ENCODE assay signal across 9 cellular contexts in the genomic region with DNA sequence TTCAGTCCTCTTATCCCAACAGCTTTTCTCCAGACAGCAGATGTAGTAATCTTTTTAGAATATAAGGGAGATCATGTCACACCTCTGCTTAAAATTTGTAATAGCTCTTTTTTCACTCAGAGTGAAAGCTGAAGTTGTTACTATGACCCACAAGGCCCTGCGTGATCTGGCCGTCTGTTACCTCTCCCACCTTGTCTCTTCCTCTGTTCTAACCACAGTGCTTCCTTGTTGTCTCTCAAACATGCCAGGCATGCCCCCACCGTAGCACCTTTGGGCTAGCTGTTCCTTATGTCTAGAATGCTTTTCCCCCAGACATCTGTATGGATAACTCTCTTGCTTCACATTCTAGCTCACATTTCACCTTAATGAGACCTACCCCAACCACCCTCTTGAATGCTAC. TPM values are rescaled to one million over a fixed set of nuclear protein-coding genes. Genes with fewer than 3 reads are reported as not detected.
A peak's percentile ranks its signal among the peaks of the same experiment; 100 is the strongest.
DNase-seq lines count a peak whose midpoint lies in the region; ATAC-seq and TF ChIP-seq lines count a peak whose summit lies in the region.
"Had no signal": no experiment of that assay in that cellular context is flagged by ENCODE, and none has a peak within 500 bp of the region (broad histone marks: within the 10 kb centered on the region; RNA-seq: fewer than 3 reads in every experiment).

No MANE protein-coding gene starts in this region.

- peak overlapping the region; percentile 56 for H3K4me3 Mint-ChIP-seq in activated B cell treated with CpG ODN at 0.5 μM for 24 hours
- H3K4me3 Mint-ChIP-seq in naive thymus-derived CD4-positive, alpha-beta T cell, result peak overlapping the region; percentile 71 to 87 (median 82)

- H3K27ac Mint-ChIP-seq in activated B cell treated with CpG ODN at 0.5 μM for 24 hours, result peak overlapping the region; percentile 80
- peak overlapping the region; percentile 84 to 97 (median 93) for H3K27ac Mint-ChIP-seq in naive thymus-derived CD4-positive, alpha-beta T cell

- H3K36me3 Mint-ChIP-seq in activated B cell treated with CpG ODN at 0.5 μM for 24 hours (ENCODE audit: low read depth), result peaks cover 53% of the 10 kb centered on the region
- H3K36me3 Mint-ChIP-seq in naive thymus-derived CD4-positive, alpha-beta T cell, result peaks cover 11 to 48% (median 31%) of the 10 kb centered on the region in 5 donors

- peaks cover 34% of the 10 kb centered on the region for H3K4me1 Mint-ChIP-seq in activated B cell treated with CpG ODN at 0.5 μM for 24 hours
- H3K4me1 Mint-ChIP-seq in naive thymus-derived CD4-positive, alpha-beta T cell, result peaks cover 35 to 68% (median 56%) of the 10 kb centered on the region in 7 donors

- peaks cover 22 to 44% (median 27%) of the 10 kb centered on the region in 3 experiments for H3K36me3 ChIP-seq in naive thymus-derived CD4-positive, alpha-beta T cell (ENCODE audit: control insufficient read depth in 2 of 3, insufficient read depth in 3 of 3, low read length in 3 of 3)

- H3K4me3 ChIP-seq in naive thymus-derived CD4-positive, alpha-beta T cell (ENCODE audit: low read length), result peak overlapping the region; percentile 7

- peaks cover 25 to 36% of the 10 kb centered on the region in 2 donors for H3K4me1 ChIP-seq in naive thymus-derived CD4-positive, alpha-beta T cell (ENCODE audit: control insufficient read depth in 2 of 2, insufficient read depth in 2 of 2, low read length in 2 of 2)
- H3K4me1 ChIP-seq in foreskin keratinocyte, result no peaks in the 10 kb centered on the region

- no peak for TF ChIP-seq CTCF in GM13977 (IDR thresholded peaks at IDR 0.05; ENCODE audit: extremely low read depth, insufficient read depth, missing control alignments)
- no peak for TF ChIP-seq CTCF in activated B cell treated with CpG ODN at 0.5 μM for 24 hours (IDR thresholded peaks at IDR 0.05)
- TF ChIP-seq CTCF in foreskin keratinocyte (conservative IDR thresholded peaks at IDR 0.05), result no peak

- H3K9me3 Mint-ChIP-seq in activated B cell treated with CpG ODN at 0.5 μM for 24 hours, result no peaks in the 10 kb centered on the region
- H3K9me3 Mint-ChIP-seq in naive thymus-derived CD4-positive, alpha-beta T cell, result no peaks in the 10 kb centered on the region

- peak; percentile 68 for ATAC-seq in HG02642 (IDR thresholded peaks at IDR 0.05; ENCODE audit: poor library complexity, unreplicated experiment)
- ATAC-seq in activated B cell treated with CpG ODN at 0.5 μM for 24 hours (ENCODE audit: low read depth), result peak; percentile 62
- ATAC-seq in naive thymus-derived CD4-positive, alpha-beta T cell, result peak; percentile 92
- no peak for ATAC-seq in foreskin keratinocyte

- H3K27ac ChIP-seq in naive thymus-derived CD4-positive, alpha-beta T cell (ENCODE audit: low read depth, low read length), result peak overlapping the region; percentile 70
- no peak overlapping the region for H3K27ac ChIP-seq in foreskin keratinocyte

- DNase-seq in GM13977 (ENCODE audit: low spot score) (peak; percentile 46), activated B cell treated with CpG ODN at 0.5 μM for 24 hours (no peak), foreskin keratinocyte (no peak), DMS79 treated with DMSO at 0.1 percent for 48 hours (lab: John Stamatoyannopoulos, UW) (no peak), NCI-H2196 treated with DMSO at 0.1 percent for 48 hours (lab: John Stamatoyannopoulos, UW; ENCODE audit: unreplicated experiment) (no peak), NOMO-1 treated with DMSO at 0.1 percent for 48 hours (lab: John Stamatoyannopoulos, UW; ENCODE audit: unreplicated experiment) (no peak)
- DNase-seq in naive thymus-derived CD4-positive, alpha-beta T cell, result peak in 7 of 9 donors; percentile 28 to 54 (median 43)
- DNase-seq: IMR-90 had no signal

- POLR2A ChIA-PET in activated B cell treated with CpG ODN at 0.5 μM for 24 hours (lab: Charles Lee), result interaction anchor here (1.5 kb wide), 1 partner anchor 61 kb away, joined by 4 read pairs; no protein-coding TSS in a partner anchor
- POLR2A ChIA-PET in naive thymus-derived CD4-positive, alpha-beta T cell (lab: Charles Lee), result interaction anchor here (0.5 to 2.9 kb wide), 8 partner anchors 9 to 279 kb away, joined by 3 to 14 read pairs (median 3); a partner anchor contains a TSS

- no peaks in the 10 kb centered on the region for H3K27me3 Mint-ChIP-seq in activated B cell treated with CpG ODN at 0.5 μM for 24 hours
- no peaks in the 10 kb centered on the region for H3K27me3 Mint-ChIP-seq in naive thymus-derived CD4-positive, alpha-beta T cell

- CTCF ChIA-PET in activated B cell treated with CpG ODN at 0.5 μM for 24 hours (lab: Charles Lee), result interaction anchor here (0.9 to 2.0 kb wide), 3 partner anchors 11 to 43 kb away, joined by 3 to 6 read pairs (median 6); no protein-coding TSS in a partner anchor
- CTCF ChIA-PET in naive thymus-derived CD4-positive, alpha-beta T cell (lab: Charles Lee), result interaction anchor here (0.7 to 2.1 kb wide), 7 partner anchors 10 to 226 kb away, joined by 3 to 9 read pairs (median 3); no protein-coding TSS in a partner anchor

- in situ Hi-C loops in GM13977 (cut with MboI; ENCODE audit: low pct_unique_long_range_greater_than_20kb, low sequenced_read_pairs, unreplicated experiment), result no loop called here

- H3K27me3 ChIP-seq in naive thymus-derived CD4-positive, alpha-beta T cell (ENCODE audit: control insufficient read depth in 2 of 2, insufficient read depth in 2 of 2, low read length in 2 of 2), result no peaks in the 10 kb centered on the region
- no peaks in the 10 kb centered on the region for H3K27me3 ChIP-seq in foreskin keratinocyte

- intact Hi-C loops in activated B cell treated with CpG ODN at 0.5 μM for 24 hours (cut with micrococcal nuclease), result loop anchor here (10.0 kb wide), 1 partner anchor 606 kb away; a partner anchor contains a TSS
- intact Hi-C loops in naive thymus-derived CD4-positive, alpha-beta T cell (cut with micrococcal nuclease), result loop anchor here in 1 of 2 donors (10.0 kb wide), 1 partner anchor 1404 kb away; a partner anchor contains a TSS

- H3K9me3 ChIP-seq in naive thymus-derived CD4-positive, alpha-beta T cell (ENCODE audit: control insufficient read depth in 2 of 3, low read length in 3 of 3), result no peaks in the 10 kb centered on the region

RNA-seq across cellular contexts. Expression of a gene that starts 6.5 kb away (rescaled TPM):
- total RNA-seq in activated B cell treated with CpG ODN at 0.5 μM for 24 hours (27.9 and 35.8 TPM in 2 replicates), foreskin keratinocyte (22.8 and 23.1 TPM in 2 replicates)
- 10 to 100 TPM; 41.8 to 92.0 (median 56.7) TPM for total RNA-seq in naive thymus-derived CD4-positive, alpha-beta T cell
- polyA plus RNA-seq in naive thymus-derived CD4-positive, alpha-beta T cell, result 10 to 100 TPM; 22.5 to 23.9 TPM
- 11.2 and 12.5 TPM in 2 replicates for polyA plus RNA-seq in foreskin keratinocyte

RNA-seq across cellular contexts. Expression of a gene that starts 22.4 kb away (rescaled TPM):
- total RNA-seq in activated B cell treated with CpG ODN at 0.5 μM for 24 hours (0.11 and 0.29 TPM in 2 replicates), foreskin keratinocyte (0.10 and 0.14 TPM in 2 replicates)
- 10 to 100 TPM in 1 of 5 experiments, 1 to 10 TPM in 3, under 1 TPM in 1; 0.66 to 12.7 (median 3.0) TPM for total RNA-seq in naive thymus-derived CD4-positive, alpha-beta T cell
- polyA plus RNA-seq in naive thymus-derived CD4-positive, alpha-beta T cell, result under 1 TPM; 0.54 to 0.62 TPM
- polyA plus RNA-seq in foreskin keratinocyte, result 0.12 and 0.18 TPM in 2 replicates

RNA-seq across cellular contexts. Expression of a gene that starts 34.8 kb away (rescaled TPM):
- total RNA-seq in activated B cell treated with CpG ODN at 0.5 μM for 24 hours (1.3 and 2.5 TPM in 2 replicates), foreskin keratinocyte (0.31 TPM in 1 of 2 replicates, not detected in the other)
- total RNA-seq in naive thymus-derived CD4-positive, alpha-beta T cell, result 10 to 100 TPM in 1 of 5 experiments, 1 to 10 TPM in 2, under 1 TPM in 2; 0.30 to 25.8 (median 1.3) TPM
- polyA plus RNA-seq in naive thymus-derived CD4-positive, alpha-beta T cell, result 1 to 10 TPM in 1 of 2 donors, under 1 TPM in 1; 0.59 to 2.1 TPM
- polyA plus RNA-seq in foreskin keratinocyte, result 0.34 TPM in 1 of 2 replicates, not detected in the other
- total RNA-seq: IMR-90 had no signal

RNA-seq across cellular contexts. Expression of a gene that starts 56.1 kb away (rescaled TPM):
- total RNA-seq in activated B cell treated with CpG ODN at 0.5 μM for 24 hours (12.5 and 13.6 TPM in 2 replicates), foreskin keratinocyte (9.7 and 10.0 TPM in 2 replicates)
- 10 to 100 TPM; 19.8 to 30.2 (median 28.9) TPM for total RNA-seq in naive thymus-derived CD4-positive, alpha-beta T cell
- polyA plus RNA-seq in naive thymus-derived CD4-positive, alpha-beta T cell, result 10 to 100 TPM; 11.2 to 15.5 TPM
- polyA plus RNA-seq in foreskin keratinocyte, result 3.9 and 4.9 TPM in 2 replicates

Comparison
In these comparisons a context has a peak if more than half of its experiments do, and no peak if none do; other contexts are left out.
1. DNase-seq: peak in GM13977 (single experiment) and naive thymus-derived CD4-positive, alpha-beta T cell (7 of 9); none in activated B cell treated with CpG ODN at 0.5 μM for 24 hours (single experiment), foreskin keratinocyte (0 of 2), DMS79 treated with DMSO at 0.1 percent for 48 hours (single experiment), NCI-H2196 treated with DMSO at 0.1 percent for 48 hours (single experiment) and NOMO-1 treated with DMSO at 0.1 percent for 48 hours (single experiment).